In genomic region chr11:68609761-68610160, GRCh38 we compare ENCODE assay signal across 18 cellular contexts.
DNase-seq lines count a peak whose midpoint lies in the region; ATAC-seq, FAIRE-seq and TF ChIP-seq lines count a peak whose summit lies in the region.
"Had no signal": no experiment of that assay in that cellular context is flagged by ENCODE, and none has a peak within 500 bp of the region (broad histone marks: within the 10 kb centered on the region; RNA-seq: fewer than 3 reads in every experiment).

No MANE protein-coding gene starts in this region.

- BruUV-seq in HepG2 (replicated peaks; lab: Mats Ljungman, UMichigan) (no TSS peak), PC-3 (replicated peaks; lab: Mats Ljungman, UMichigan) (no TSS peak)

- ATAC-seq in HepG2 (peak; percentile 20; the same call in 2 of the 3 replicates), right lobe of liver (no peak), T-helper 17 cell (no peak), PC-3 (no peak)

- H3K9ac ChIP-seq in HepG2 (ENCODE audit: insufficient read depth, low read depth, low read length) (no peak overlapping the region), endodermal cell (ENCODE audit: extremely low read depth, low read length, poor library complexity, severe bottlenecking) (no peak overlapping the region), PC-3 (ENCODE audit: low read length) (no peak overlapping the region)

- in situ Hi-C loops in HepG2 (cut with HindIII; ENCODE audit: extremely low pct_ligation_motif_present, low pct_unique_long_range_greater_than_20kb): no loop called here

- H3K36me3 ChIP-seq in HepG2 (replicated peaks in 1 of 2; ENCODE audit: control insufficient read depth in 1 of 2, insufficient read depth in 2 of 2, low read length in 2 of 2) (peaks cover 41 to 84% of the 10 kb centered on the region in 2 experiments), right lobe of liver (peaks cover 0 to 90% (median 48%) of the 10 kb centered on the region in 4 donors), endodermal cell (ENCODE audit: control insufficient read depth, insufficient read depth, low read length) (peaks cover 100% of the 10 kb centered on the region), osteoblast (ENCODE audit: insufficient read depth, low read length) (peaks cover 91% of the 10 kb centered on the region), PC-3 (ENCODE audit: low read depth, low read length) (peaks cover 90% of the 10 kb centered on the region)

- H3K9me2 ChIP-seq in PC-3 (replicated peaks; ENCODE audit: low read length): no peaks in the 10 kb centered on the region

- peak overlapping the region; percentile 65 for H3K27ac Mint-ChIP-seq in endodermal cell
- H3K27ac Mint-ChIP-seq in T-helper 17 cell: no peak overlapping the region

- H3K9me3 ChIP-seq in HepG2 (ENCODE audit: low read length): no peaks in the 10 kb centered on the region
- H3K9me3 ChIP-seq in right lobe of liver: no peaks in the 10 kb centered on the region
- H3K9me3 ChIP-seq in endodermal cell (ENCODE audit: control insufficient read depth, low read length): peaks cover 11% of the 10 kb centered on the region
- no peaks in the 10 kb centered on the region for H3K9me3 ChIP-seq in osteoblast (ENCODE audit: low read depth, low read length)
- H3K9me3 ChIP-seq in T-helper 17 cell (ENCODE audit: control insufficient read depth, low read length, poor library complexity, severe bottlenecking): no peaks in the 10 kb centered on the region
- no peaks in the 10 kb centered on the region for H3K9me3 ChIP-seq in PC-3 (ENCODE audit: low read length)
- H3K9me3 ChIP-seq: SJCRH30 had no signal

- no peaks in the 10 kb centered on the region for H3K4me1 ChIP-seq in HepG2 (ENCODE audit: insufficient read depth, low read length)
- H3K4me1 ChIP-seq in right lobe of liver: no peaks in the 10 kb centered on the region
- H3K4me1 ChIP-seq in endodermal cell (ENCODE audit: control insufficient read depth, insufficient read depth, low read length): no peaks in the 10 kb centered on the region
- H3K4me1 ChIP-seq in osteoblast (ENCODE audit: insufficient read depth, low read length): no peaks in the 10 kb centered on the region
- no peaks in the 10 kb centered on the region for H3K4me1 ChIP-seq in PC-3 (ENCODE audit: insufficient read depth, low read length)
- H3K4me1 ChIP-seq: SJCRH30 had no signal

- H3K9me3 Mint-ChIP-seq in endodermal cell: no peaks in the 10 kb centered on the region
- H3K9me3 Mint-ChIP-seq: IgD-negative memory B cell had no signal

- no peaks in the 10 kb centered on the region for H3F3A ChIP-seq in PC-3 (ENCODE audit: low read length, unreplicated experiment)

- WGBS in HepG2 (ENCODE audit: low lambda C conversion rate): 95% methylated on average over 10 of the region's 13 CpGs
- 90% methylated on average over 3 of the region's 13 CpGs for WGBS in right lobe of liver (ENCODE audit: insufficient coverage, low coverage, low lambda C conversion rate, missing lambda C conversion rate)
- WGBS in endodermal cell (ENCODE audit: insufficient coverage in 1 of 2, insufficient read length in 1 of 2), 2 experiments: 92 to 97% methylated on average over 5 to 13 of the region's 13 CpGs

- no peak for TF ChIP-seq RAD21 in HepG2 (CRISPR knock-in tag; IDR thresholded peaks at IDR 0.05)

- POLR2A ChIA-PET in HepG2 (lab: Yijun Ruan, JAX) (no interaction called here), PC-3 (lab: Charles Lee; ENCODE audit: unreplicated experiment) (no interaction called here)

- intact Hi-C loops in HepG2 (cut with micrococcal nuclease; ENCODE audit: unreplicated experiment): no loop called here
- intact Hi-C loops in right lobe of liver (cut with DNase I): no loop called here
- intact Hi-C loops in PC-3 (cut with micrococcal nuclease): no loop called here

- H3K79me2 ChIP-seq in HepG2 (ENCODE audit: insufficient read depth, low read length) (no peaks in the 10 kb centered on the region), osteoblast (ENCODE audit: insufficient read depth, low read length) (no peaks in the 10 kb centered on the region), PC-3 (ENCODE audit: low read length) (no peaks in the 10 kb centered on the region)

- H3K4me3 Mint-ChIP-seq in endodermal cell (no peak overlapping the region), T-helper 17 cell (no peak overlapping the region)
- H3K4me3 Mint-ChIP-seq: IgD-negative memory B cell had no signal

- H3K27me3 ChIP-seq in HepG2 (ENCODE audit: control insufficient read depth in 1 of 2, insufficient read depth in 2 of 2, low read length in 2 of 2) (no peaks in the 10 kb centered on the region), right lobe of liver (no peaks in the 10 kb centered on the region), endodermal cell (ENCODE audit: control insufficient read depth, insufficient read depth, low read length, poor library complexity, severe bottlenecking) (no peaks in the 10 kb centered on the region), osteoblast (ENCODE audit: insufficient read depth, low read length) (no peaks in the 10 kb centered on the region), PC-3 (ENCODE audit: low read length) (no peaks in the 10 kb centered on the region)
- H3K27me3 ChIP-seq: SJCRH30 had no signal

- no peak overlapping the region for H2AFZ ChIP-seq in HepG2 (ENCODE audit: low read length)
- H2AFZ ChIP-seq in osteoblast (ENCODE audit: low read length): no peak overlapping the region
- H2AFZ ChIP-seq in PC-3 (ENCODE audit: low read length): no peak overlapping the region

- H3K4me2 ChIP-seq in HepG2 (ENCODE audit: low read depth, low read length) (no peak overlapping the region), osteoblast (ENCODE audit: insufficient read depth, low read length) (no peak overlapping the region), PC-3 (ENCODE audit: low read length) (no peak overlapping the region)

- H4K20me1 ChIP-seq in HepG2 (ENCODE audit: insufficient read depth, low read length) (no peaks in the 10 kb centered on the region), osteoblast (ENCODE audit: insufficient read depth, low read length) (peaks cover 4% of the 10 kb centered on the region), PC-3 (ENCODE audit: low read length) (no peaks in the 10 kb centered on the region)

- H3K27ac ChIP-seq in HepG2 (ENCODE audit: extremely low read length, insufficient read depth, low read length): no peak overlapping the region
- no peak overlapping the region for H3K27ac ChIP-seq in right lobe of liver
- no peak overlapping the region for H3K27ac ChIP-seq in endodermal cell (ENCODE audit: low read depth, low read length)
- no peak overlapping the region for H3K27ac ChIP-seq in osteoblast (ENCODE audit: low read depth, low read length)
- H3K27ac ChIP-seq in PC-3 (ENCODE audit: low read length): no peak overlapping the region
- H3K27ac ChIP-seq: C4-2B, SJCRH30 had no signal

- no peak for FAIRE-seq in HepG2 (lab: Jason Lieb, UNC)

- TF ChIP-seq CTCF in HepG2 (CRISPR knock-in tag; IDR thresholded peaks at IDR 0.05) (no peak), right lobe of liver (IDR thresholded peaks at IDR 0.05) (no peak), endodermal cell (conservative IDR thresholded peaks at IDR 0.05) (no peak), osteoblast (IDR thresholded peaks at IDR 0.05; ENCODE audit: extremely low read depth, low read depth, low read length) (no peak), PC-3 (conservative IDR thresholded peaks at IDR 0.05; ENCODE audit: low read depth, low read length) (no peak)

- no peak for DNase-seq in HepG2 (ENCODE audit: low spot score)
- DNase-seq in right lobe of liver: no peak
- no peak for DNase-seq in endodermal cell
- peak; percentile 18 for DNase-seq in osteoblast (ENCODE audit: insufficient read length, low spot score, missing footprints)
- no peak for DNase-seq in NK-92 treated with Interleukin-12 subunit alpha and Interleukin-12 subunit beta, amount 100 ng/mL, for 24 hours (lab: John Stamatoyannopoulos, UW)
- DNase-seq in T-helper 17 cell: no peak
- DNase-seq in PC-3: no peak
- DNase-seq: COR-L47, HCEC 1CT, Kasumi-1, MM.1S, NCI-H1105 treated with DMSO at 0.1 percent for 48 hours, NCI-H187, NCI-H69, RPMI8226 had no signal

- TF ChIP-seq EP300 in HepG2 (IDR thresholded peaks at IDR 0.05; ENCODE audit: low read depth in 2 of 2, low read length in 2 of 2) (no peak), HepG2 (CRISPR knock-in tag; IDR thresholded peaks at IDR 0.05; ENCODE audit: borderline replicate concordance) (no peak)

- H3K27me3 Mint-ChIP-seq in endodermal cell (ENCODE audit: insufficient read depth) (no peaks in the 10 kb centered on the region), T-helper 17 cell (no peaks in the 10 kb centered on the region)
- H3K27me3 Mint-ChIP-seq: IgD-negative memory B cell had no signal

- no peak for TF ChIP-seq POLR2A in HepG2 (IDR thresholded peaks at IDR 0.05; ENCODE audit: insufficient read depth in 1 of 2, low read depth in 2 of 2, low read length in 2 of 2)
- TF ChIP-seq POLR2A in right lobe of liver (IDR thresholded peaks at IDR 0.05): no peak

- H3K4me1 Mint-ChIP-seq in endodermal cell (peaks cover 3% of the 10 kb centered on the region), T-helper 17 cell (peaks cover 3% of the 10 kb centered on the region)

- CTCF ChIA-PET in HepG2 (lab: Yijun Ruan, JAX; ENCODE audit: low intra/inter-chr PET ratio, low total read pairs): no interaction called here
- CTCF ChIA-PET in PC-3 (lab: Charles Lee): interaction anchor here (1.4 kb wide), 1 partner anchor 234 kb away, joined by 10 read pairs; no protein-coding TSS in a partner anchor

- H3K36me3 Mint-ChIP-seq in endodermal cell (ENCODE audit: low read depth) (peaks cover 91% of the 10 kb centered on the region), T-helper 17 cell (ENCODE audit: low read depth) (peaks cover 11% of the 10 kb centered on the region)

- H3K4me3 ChIP-seq in HepG2 (replicated peaks in 1 of 3; ENCODE audit: insufficient read depth in 1 of 3, low read depth in 2 of 3, low read length in 3 of 3) (no peak overlapping the region), right lobe of liver (no peak overlapping the region), endodermal cell (ENCODE audit: low read length) (no peak overlapping the region), osteoblast (ENCODE audit: insufficient read depth, low read length) (no peak overlapping the region), PC-3 (ENCODE audit: low read length) (no peak overlapping the region)
- H3K4me3 ChIP-seq: SJCRH30 had no signal

TF ChIP-seq in HepG2, 621 proteins besides CTCF, POLR2A, EP300 and RAD21 (continues in another document):
- TF ChIP-seq SYNCRIP (IDR thresholded peaks at IDR 0.05; ENCODE audit: insufficient read depth, low read depth, low read length): no peak
- no peak for TF ChIP-seq FOXC1 (CRISPR knock-in tag; IDR thresholded peaks at IDR 0.05; ENCODE audit: borderline replicate concordance)
- TF ChIP-seq MEIS1 (CRISPR knock-in tag; IDR thresholded peaks at IDR 0.05; ENCODE audit: borderline replicate concordance): no peak
- no peak for TF ChIP-seq ZNF251 (CRISPR knock-in tag; IDR thresholded peaks at IDR 0.05)
- no peak for TF ChIP-seq MLX (CRISPR knock-in tag; IDR thresholded peaks at IDR 0.05)
- TF ChIP-seq RBM22 (optimal IDR thresholded peaks at IDR 0.05; ENCODE audit: low read length): peak; percentile 30
